In the genomic region with DNA sequence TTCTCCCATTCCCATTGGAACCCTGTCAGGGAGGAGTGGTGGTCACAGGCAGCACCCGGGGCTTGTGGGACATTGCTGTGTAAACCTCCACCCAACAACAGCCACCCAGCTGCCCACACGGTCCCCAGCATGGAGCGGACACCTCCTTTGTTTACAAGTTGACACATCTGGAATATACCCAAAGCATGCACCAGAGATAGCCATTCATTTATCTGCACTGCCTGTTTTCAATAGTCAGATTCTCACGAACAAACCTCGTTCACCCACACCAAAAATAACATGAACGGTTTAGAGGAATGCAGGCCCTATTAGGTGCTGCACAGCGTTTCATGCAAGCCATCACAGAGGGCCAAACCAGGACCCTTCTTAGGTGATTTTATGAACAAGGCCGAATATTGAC, we compare ENCODE assay signal across 18 cellular contexts.
A peak's percentile ranks its signal among the peaks of the same experiment; 100 is the strongest.
DNase-seq lines count a peak whose midpoint lies in the region; ATAC-seq and TF ChIP-seq lines count a peak whose summit lies in the region.
"Had no signal": no experiment of that assay in that cellular context is flagged by ENCODE, and none has a peak within 500 bp of the region (broad histone marks: within the 10 kb centered on the region; RNA-seq: fewer than 3 reads in every experiment).

No MANE protein-coding gene starts in this region.

- DNase-seq in Caki2 (ENCODE audit: low read depth) (peak; percentile 52), Panc1 (ENCODE audit: low read depth, low spot score) (peak; percentile 36), astrocyte of the spinal cord (ENCODE audit: low read depth, low spot score) (peak; percentile 61), osteoblast (ENCODE audit: insufficient read length, low spot score, missing footprints) (peak; percentile 86), COR-L47 (lab: John Stamatoyannopoulos, UW) (no peak), medulla oblongata (ENCODE audit: extremely low spot score) (no peak)
- DNase-seq: DMS79 treated with DMSO at 0.1 percent for 48 hours, MV-4-11, NCI-H1417, NCI-H187, NCI-H2107, NCI-H510A, NCI-H748 treated with DMSO at 0.1 percent for 48 hours had no signal

- TF ChIP-seq CTCF in Panc1 (IDR thresholded peaks at IDR 0.05) (no peak), astrocyte of the spinal cord (IDR thresholded peaks at IDR 0.05; ENCODE audit: low read depth, low read length) (no peak), osteoblast (IDR thresholded peaks at IDR 0.05; ENCODE audit: extremely low read depth, low read depth, low read length) (no peak)

- ATAC-seq in Panc1 (peak; percentile 60), GM21447 (IDR thresholded peaks at IDR 0.05; ENCODE audit: unreplicated experiment) (no peak)
- ATAC-seq in stimulated activated memory B cell treated with anti-CD40 and anti-IgM and Interleukin-4, amounts not matched to agents 10 μg/mL and 1 μg/mL and 100 μg/mL, for 72 hours, result no peak

- H3K27ac Mint-ChIP-seq in stimulated activated memory B cell treated with anti-CD40 and anti-IgM and Interleukin-4, amounts not matched to agents 10 μg/mL and 1 μg/mL and 100 μg/mL, for 72 hours, result no peak overlapping the region

- in situ Hi-C loops in Caki2 (cut with HindIII; ENCODE audit: low pct_unique_long_range_greater_than_20kb, low sequenced_read_pairs), result no loop called here
- in situ Hi-C loops in Panc1 (cut with HindIII; ENCODE audit: low pct_unique_long_range_greater_than_20kb, low sequenced_read_pairs), result no loop called here
- in situ Hi-C loops in astrocyte of the spinal cord (cut with HindIII; ENCODE audit: low sequenced_read_pairs), result no loop called here

- H3K27ac ChIP-seq in Panc1 (ENCODE audit: low read length) (peak overlapping the region; percentile 64), osteoblast (ENCODE audit: low read depth, low read length) (peak overlapping the region; percentile 95)
- H3K27ac ChIP-seq: C4-2B, GM23248 had no signal

- H2AFZ ChIP-seq in osteoblast (ENCODE audit: low read length), result no peak overlapping the region
- H2AFZ ChIP-seq: GM23248 had no signal

- H3K36me3 ChIP-seq in Panc1 (ENCODE audit: control insufficient read depth, insufficient read depth, low read length) (no peaks in the 10 kb centered on the region), osteoblast (ENCODE audit: insufficient read depth, low read length) (no peaks in the 10 kb centered on the region)
- H3K36me3 ChIP-seq: HAP-1 had no signal

- no peaks in the 10 kb centered on the region for H3K9me3 Mint-ChIP-seq in stimulated activated memory B cell treated with anti-CD40 and anti-IgM and Interleukin-4, amounts not matched to agents 10 μg/mL and 1 μg/mL and 100 μg/mL, for 72 hours

- intact Hi-C loops in Panc1 (cut with micrococcal nuclease; ENCODE audit: unreplicated experiment), result no loop called here

- H3K9me3 ChIP-seq in Panc1 (ENCODE audit: control insufficient read depth, insufficient read depth, low read depth, low read length) (no peaks in the 10 kb centered on the region; the same call in 1 of the 2 replicates), osteoblast (ENCODE audit: low read depth, low read length) (no peaks in the 10 kb centered on the region)
- H3K9me3 ChIP-seq: HAP-1 had no signal

- no peaks in the 10 kb centered on the region for H3K27me3 ChIP-seq in Panc1 (ENCODE audit: control insufficient read depth, insufficient read depth, low read length)
- peaks cover 26% of the 10 kb centered on the region for H3K27me3 ChIP-seq in osteoblast (ENCODE audit: insufficient read depth, low read length)

- no TSS peak for BruUV-seq in Panc1 (replicated peaks; lab: Mats Ljungman, UMichigan)

- H3K4me1 ChIP-seq in Panc1 (ENCODE audit: control insufficient read depth, insufficient read depth, low read length) (peaks cover 30% of the 10 kb centered on the region), osteoblast (ENCODE audit: insufficient read depth, low read length) (peaks cover 28% of the 10 kb centered on the region)
- H3K4me1 ChIP-seq: HAP-1 had no signal

- H3K27me3 Mint-ChIP-seq in stimulated activated memory B cell treated with anti-CD40 and anti-IgM and Interleukin-4, amounts not matched to agents 10 μg/mL and 1 μg/mL and 100 μg/mL, for 72 hours, result peaks cover 64% of the 10 kb centered on the region

- H3K4me2 ChIP-seq in osteoblast (ENCODE audit: insufficient read depth, low read length), result peak overlapping the region; percentile 73

- H3K36me3 Mint-ChIP-seq in stimulated activated memory B cell treated with anti-CD40 and anti-IgM and Interleukin-4, amounts not matched to agents 10 μg/mL and 1 μg/mL and 100 μg/mL, for 72 hours, result no peaks in the 10 kb centered on the region

- H4K20me1 ChIP-seq in osteoblast (ENCODE audit: insufficient read depth, low read length), result no peaks in the 10 kb centered on the region

- H3K4me3 Mint-ChIP-seq in stimulated activated memory B cell treated with anti-CD40 and anti-IgM and Interleukin-4, amounts not matched to agents 10 μg/mL and 1 μg/mL and 100 μg/mL, for 72 hours, result no peak overlapping the region

- POLR2A ChIA-PET in Panc1 (lab: Charles Lee), result no interaction called here

- H3K4me1 Mint-ChIP-seq in stimulated activated memory B cell treated with anti-CD40 and anti-IgM and Interleukin-4, amounts not matched to agents 10 μg/mL and 1 μg/mL and 100 μg/mL, for 72 hours, result no peaks in the 10 kb centered on the region

- CTCF ChIA-PET in Panc1 (lab: Charles Lee), result interaction anchor here (0.6 kb wide), 1 partner anchor 258 kb away, joined by 3 read pairs; no protein-coding TSS in a partner anchor

- no peaks in the 10 kb centered on the region for H3K79me2 ChIP-seq in osteoblast (ENCODE audit: insufficient read depth, low read length)

- H3K4me3 ChIP-seq in Panc1 (ENCODE audit: low read depth in 2 of 2, low read length in 2 of 2) (peak overlapping the region in 1 of 2 experiments; percentile 47; a peak in 1 of 4 replicates), astrocyte of the spinal cord (ENCODE audit: low read depth, low read length) (no peak overlapping the region), osteoblast (ENCODE audit: insufficient read depth, low read length) (peak overlapping the region; percentile 17)
- H3K4me3 ChIP-seq: GM23248, HAP-1 had no signal

Comparison
In these comparisons a context has a peak if more than half of its experiments do, and no peak if none do; other contexts are left out.
1. DNase-seq: peak in Caki2 (single experiment), Panc1 (single experiment), astrocyte of the spinal cord (single experiment) and osteoblast (single experiment); none in COR-L47 (single experiment) and medulla oblongata (single experiment).